In the genomic region with DNA sequence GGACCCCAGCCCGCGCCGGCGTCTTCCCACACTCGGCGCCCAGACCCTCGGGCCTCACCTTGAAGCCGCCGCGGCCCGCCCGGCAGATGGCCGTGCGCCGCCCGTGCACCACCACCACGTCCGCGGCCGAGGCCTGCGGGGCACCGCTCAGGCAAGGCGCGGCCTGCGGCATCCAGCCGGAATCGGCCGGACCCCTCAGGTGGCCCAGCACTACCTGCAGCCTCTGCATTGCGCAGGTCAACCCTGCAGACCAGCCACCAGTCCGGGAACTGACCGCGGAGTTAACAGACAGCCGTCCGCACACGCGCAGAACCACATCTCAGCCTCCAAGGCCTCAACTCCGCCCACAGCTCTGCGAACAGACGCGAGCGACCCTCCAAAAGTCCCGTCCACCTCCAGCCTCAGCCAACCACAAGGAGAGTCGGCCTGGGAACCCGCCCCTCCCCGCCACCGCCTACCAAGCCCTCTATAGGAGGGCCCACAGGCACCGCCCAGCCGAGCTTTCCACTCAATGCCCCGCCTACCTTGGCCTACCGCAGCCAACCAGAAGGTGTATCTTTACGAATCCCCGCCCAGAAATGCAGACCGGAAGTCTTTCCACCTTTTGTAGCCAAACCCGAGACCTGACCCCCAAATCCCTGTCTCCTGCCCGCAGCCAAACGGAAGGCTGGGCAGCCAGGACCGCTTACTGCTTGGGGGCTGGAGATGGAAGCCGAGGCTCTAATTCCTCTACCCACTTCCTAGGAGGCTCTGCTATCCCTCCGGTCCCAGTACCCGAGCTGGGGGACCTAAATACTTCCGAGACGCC, we compare ENCODE assay signal across 8 cellular contexts. TPM values are rescaled to one million over a fixed set of nuclear protein-coding genes. Genes with fewer than 3 reads are reported as not detected.
DNase-seq lines count a peak whose midpoint lies in the region; ATAC-seq, FAIRE-seq and TF ChIP-seq lines count a peak whose summit lies in the region.

A gene with protein sequence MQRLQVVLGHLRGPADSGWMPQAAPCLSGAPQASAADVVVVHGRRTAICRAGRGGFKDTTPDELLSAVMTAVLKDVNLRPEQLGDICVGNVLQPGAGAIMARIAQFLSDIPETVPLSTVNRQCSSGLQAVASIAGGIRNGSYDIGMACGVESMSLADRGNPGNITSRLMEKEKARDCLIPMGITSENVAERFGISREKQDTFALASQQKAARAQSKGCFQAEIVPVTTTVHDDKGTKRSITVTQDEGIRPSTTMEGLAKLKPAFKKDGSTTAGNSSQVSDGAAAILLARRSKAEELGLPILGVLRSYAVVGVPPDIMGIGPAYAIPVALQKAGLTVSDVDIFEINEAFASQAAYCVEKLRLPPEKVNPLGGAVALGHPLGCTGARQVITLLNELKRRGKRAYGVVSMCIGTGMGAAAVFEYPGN (minus strand): TSS at position 321 of the 808 bp plus-strand sequence. CDS start 92 bp downstream, at position 229.

- peak; percentile 33 for FAIRE-seq in colon (lab: Jason Lieb, UNC)

- peak; percentile 96 for DNase-seq in BE2C
- DNase-seq in GM19240 (ENCODE audit: insufficient read length, low spot score) = peak; percentile 79
- DNase-seq in NCI-H526 (lab: John Stamatoyannopoulos, UW) = peak; percentile 96 to 99
- DNase-seq in activated CD4-positive, alpha-beta T cell treated with anti-CD3 and anti-CD28 coated beads for 48 hours = peak; percentile 99
- peak; percentile 100 for DNase-seq in kidney tubule cell (ENCODE audit: low spot score)
- peak; percentile 92 to 100 (median 96) for DNase-seq in stimulated activated CD4-positive, alpha-beta T cell treated with anti-CD3 and anti-CD28 coated beads, Interleukin-1b, Interleukin-23, amount 100 ng/mL, for 24 hours (ENCODE audit: low read depth in 4 of 4, low spot score in 1 of 4)

- no peaks in the 10 kb centered on the region for H3K36me3 ChIP-seq in BE2C

- TF ChIP-seq CTCF in BE2C (IDR thresholded peaks at IDR 0.05; ENCODE audit: low read depth, low read length) = no peak

- no peaks in the 10 kb centered on the region for H3K4me1 ChIP-seq in BE2C

- ATAC-seq in HG03460 (IDR thresholded peaks at IDR 0.05; ENCODE audit: unreplicated experiment) = peak; percentile 80

- peak within 1 kb of the TSS; percentile 70 for H3K4me3 ChIP-seq in BE2C (ENCODE audit: low read depth, low read length)

- no peaks in the 10 kb centered on the region for H3K9me3 ChIP-seq in BE2C

- no peaks in the 10 kb centered on the region for H3K27me3 ChIP-seq in BE2C

RNA-seq across cellular contexts. Expression of the gene that starts here (rescaled TPM):
- 40.7 TPM for polyA plus RNA-seq in BE2C (2012; ENCODE audit: insufficient read depth, insufficient read length, low read depth)

Comparison
In these comparisons a context has a peak if more than half of its experiments do, and no peak if none do; other contexts are left out.
1. Peak in every context shown above with its lines: DNase-seq, ATAC-seq and H3K4me3 ChIP-seq.